Comparison of ENCODE assay signal across 8 cellular contexts in genomic region chr3:183447206-183448001, GRCh38. TPM values are rescaled to one million over a fixed set of nuclear protein-coding genes. Genes with fewer than 3 reads are reported as not detected.
DNase-seq lines count a peak whose midpoint lies in the region; ATAC-seq, FAIRE-seq and TF ChIP-seq lines count a peak whose summit lies in the region.

No MANE protein-coding gene starts in this region.

- no peaks in the 10 kb centered on the region for H4K20me1 ChIP-seq in keratinocyte (ENCODE audit: control insufficient read depth, extremely low read depth, insufficient read depth, low read length)

- H3K9ac ChIP-seq in keratinocyte (ENCODE audit: control insufficient read depth, extremely low read depth, insufficient read depth, low read length), result peak overlapping the region; percentile 56

- H2AFZ ChIP-seq in keratinocyte (ENCODE audit: control insufficient read depth, low read length), result peak overlapping the region; percentile 100

- H3K4me2 ChIP-seq in keratinocyte (ENCODE audit: control insufficient read depth, extremely low read depth, insufficient read depth, low read depth, low read length), result peak overlapping the region; percentile 94

- H3K9me1 ChIP-seq in keratinocyte (ENCODE audit: control insufficient read depth, extremely low read depth, insufficient read depth, low read length), result no peaks in the 10 kb centered on the region

- peak; percentile 77 for ATAC-seq in HG03159 (IDR thresholded peaks at IDR 0.05; ENCODE audit: unreplicated experiment)

- no peaks in the 10 kb centered on the region for H3K79me2 ChIP-seq in keratinocyte (ENCODE audit: control insufficient read depth, insufficient read depth, low read length)

- peak overlapping the region; percentile 64 to 86 (median 81) for H3K4me3 ChIP-seq in keratinocyte (ENCODE audit: control insufficient read depth in 2 of 3, extremely low read depth in 1 of 3, insufficient read depth in 2 of 3, low read depth in 1 of 3, low read length in 3 of 3)

- no peaks in the 10 kb centered on the region for H3K36me3 ChIP-seq in keratinocyte (ENCODE audit: control insufficient read depth in 2 of 2, extremely low read depth in 1 of 2, insufficient read depth in 2 of 2, low read length in 2 of 2)

- H3K27ac ChIP-seq in keratinocyte (ENCODE audit: control insufficient read depth, insufficient read depth, low read length), result no peak overlapping the region

- peak; percentile 86 for DNase-seq in NK-92 treated with Interleukin-12 subunit alpha and Interleukin-12 subunit beta, amount 100 ng/mL, for 24 hours (lab: John Stamatoyannopoulos, UW)
- DNase-seq in NK-92 (lab: John Stamatoyannopoulos, UW; ENCODE audit: unreplicated experiment) (no peak), NCI-H345 (lab: John Stamatoyannopoulos, UW) (peak; percentile 96), cerebellar cortex (ENCODE audit: low spot score) (peak; percentile 96), keratinocyte (ENCODE audit: low read depth, low spot score) (no peak)
- peak; percentile 29 to 50 (median 32) for DNase-seq in activated CD4-positive, CD25-positive, alpha-beta regulatory T cell (lab: John Stamatoyannopoulos, UW)
- peak; percentile 57 to 75 for DNase-seq in stimulated activated CD4-positive, alpha-beta T cell treated with anti-CD3 and anti-CD28 coated beads, Interleukin-12 subunit alpha, Interleukin-12 subunit beta, amount 100 ng/mL, for 24 hours (ENCODE audit: low read depth in 2 of 2)

- dilution Hi-C loops in keratinocyte (cut with MboI; ENCODE audit: extremely low pct_ligation_motif_present, low sequenced_read_pairs), result no loop called here

- H3K9me3 ChIP-seq in keratinocyte (ENCODE audit: control insufficient read depth, low read depth, low read length), result peaks cover 2% of the 10 kb centered on the region

- FAIRE-seq in keratinocyte (lab: Jason Lieb, UNC), result peak; percentile 34

- TF ChIP-seq CTCF in keratinocyte (optimal IDR thresholded peaks at IDR 0.05 in 1 of 3, IDR thresholded peaks at IDR 0.05 in 1 of 3, conservative IDR thresholded peaks at IDR 0.05 in 1 of 3; ENCODE audit: extremely low read depth in 1 of 3, insufficient read depth in 2 of 3, low read length in 3 of 3), result no peak

- peaks cover 5% of the 10 kb centered on the region for H3K4me1 ChIP-seq in keratinocyte (ENCODE audit: control insufficient read depth, extremely low read depth, insufficient read depth, low read length)

- H3K27me3 ChIP-seq in keratinocyte (ENCODE audit: control insufficient read depth, extremely low read depth, insufficient read depth, low read length), result no peaks in the 10 kb centered on the region

RNA-seq across cellular contexts. Expression of gene MCF2L2, which starts 19.0 kb away (rescaled TPM):
- 0.04 to 0.26 TPM (median 0.05 TPM) in 3 replicates for polyA plus RNA-seq in keratinocyte
- 0.50 TPM for polyA plus RNA-seq in keratinocyte (2011; ENCODE audit: low read depth)
- polyA plus RNA-seq in keratinocyte (2011; cell fraction: cytosol; rRNA removed), result 0.17 and 0.22 TPM in 2 replicates
- polyA plus RNA-seq in keratinocyte (2011; cell fraction: nucleus; rRNA removed), result 0.29 and 0.55 TPM in 2 replicates
- 0.11 and 1.1 TPM in 2 replicates for polyA plus RNA-seq in keratinocyte (2012; ENCODE audit: low replicate concordance)
- 0.38 to 1.1 TPM (median 0.46 TPM) in 3 replicates for polyA minus RNA-seq in keratinocyte
- not detected for polyA minus RNA-seq in keratinocyte (2011; cell fraction: cytosol; rRNA and poly(A)+ RNA removed)
- 0.21 and 0.31 TPM in 2 replicates for polyA minus RNA-seq in keratinocyte (2011; cell fraction: nucleus; rRNA and poly(A)+ RNA removed)

Comparison
In these comparisons a context has a peak if more than half of its experiments do, and no peak if none do; other contexts are left out.
1. DNase-seq: peak in NK-92 treated with Interleukin-12 subunit alpha and Interleukin-12 subunit beta, amount 100 ng/mL, for 24 hours (single experiment), NCI-H345 (single experiment), activated CD4-positive, CD25-positive, alpha-beta regulatory T cell (4 of 4), cerebellar cortex (single experiment) and stimulated activated CD4-positive, alpha-beta T cell treated with anti-CD3 and anti-CD28 coated beads, Interleukin-12 subunit alpha, Interleukin-12 subunit beta, amount 100 ng/mL, for 24 hours (2 of 2); none in NK-92 (single experiment) and keratinocyte (single experiment).